9 cellular contexts compared by ENCODE assay signal in genomic region chr5:147464211-147464610, GRCh38. TPM values are rescaled to one million over a fixed set of nuclear protein-coding genes. Genes with fewer than 3 reads are reported as not detected.
DNase-seq lines count a peak whose midpoint lies in the region; ATAC-seq and TF ChIP-seq lines count a peak whose summit lies in the region.
"Had no signal": no experiment of that assay in that cellular context is flagged by ENCODE, and none has a peak within 500 bp of the region (broad histone marks: within the 10 kb centered on the region; RNA-seq: fewer than 3 reads in every experiment).

No MANE protein-coding gene starts in this region.

- H3K27ac ChIP-seq in SJCRH30 = no peak overlapping the region
- no peak overlapping the region for H3K27ac ChIP-seq in substantia nigra (ENCODE audit: low read depth, low read length, poor library complexity, severe bottlenecking)

- 74 to 82% methylated on average over 5 of the region's 5 CpGs for WGBS in lower leg skin, 2 donors

- H3K36me3 ChIP-seq in H7 (replicated peaks; ENCODE audit: control insufficient read depth, insufficient read depth, low read length) = no peaks in the 10 kb centered on the region
- H3K36me3 ChIP-seq in SJCRH30 = no peaks in the 10 kb centered on the region; the same call in 1 of the 2 replicates

- intact Hi-C loops in lower leg skin (cut with DNase I; ENCODE audit: low total_unique reads) = no loop called here

- POLR2A ChIA-PET in AG04449 (lab: Yijun Ruan, JAX) = no interaction called here

- TF ChIP-seq POLR2A in lower leg skin (IDR thresholded peaks at IDR 0.05) = no peak

- DNase-seq in AG04449 (ENCODE audit: low read depth, low spot score) (no peak), H7 (peak; percentile 36), SJCRH30 (peak; percentile 32 to 64), iPS DF 4.7 (ENCODE audit: extremely low read depth, low spot score) (peak; percentile 81), substantia nigra (lab: John Stamatoyannopoulos, UW) (no peak), lower leg skin (ENCODE audit: low spot score in 2 of 2) (no peak)
- DNase-seq: naive B cell had no signal

- H3K27me3 ChIP-seq in H7 (ENCODE audit: control insufficient read depth, insufficient read depth, low read length) (no peaks in the 10 kb centered on the region), SJCRH30 (no peaks in the 10 kb centered on the region)

- TF ChIP-seq CTCF in AG04449 (IDR thresholded peaks at IDR 0.05; ENCODE audit: insufficient read depth, low read length, missing control alignments) = peak; percentile 37
- no peak for TF ChIP-seq CTCF in lower leg skin (IDR thresholded peaks at IDR 0.05)

- H3K4me3 ChIP-seq in AG04449 (ENCODE audit: low read depth, low read length) = no peak overlapping the region
- H3K4me3 ChIP-seq in H7 (ENCODE audit: insufficient read depth, low read depth, low read length) = no peak overlapping the region
- no peak overlapping the region for H3K4me3 ChIP-seq in SJCRH30
- no peak overlapping the region for H3K4me3 ChIP-seq in lower leg skin (ENCODE audit: low read depth, poor library complexity, severe bottlenecking)

- H3K9me3 ChIP-seq in SJCRH30 (replicated peaks) = 0 out of 2 replicates have a peak, but pooled peaks cover 3% of the 10 kb centered on the region

- H3K4me1 ChIP-seq in SJCRH30 = no peaks in the 10 kb centered on the region

- CTCF ChIA-PET in AG04449 (lab: Yijun Ruan, JAX) = interaction anchor here (0.6 to 3.4 kb wide), 17 partner anchors 10 to 240 kb away, joined by 3 to 60 read pairs (median 6); no protein-coding TSS in a partner anchor

- ATAC-seq in GM21423 (IDR thresholded peaks at IDR 0.05; ENCODE audit: unreplicated experiment) (no peak), HG02973 (IDR thresholded peaks at IDR 0.05; ENCODE audit: unreplicated experiment) (no peak)

RNA-seq across cellular contexts. Expression of gene DPYSL3, which starts 45.7 kb away (rescaled TPM):
- total RNA-seq in H7 (2014; rRNA removed; shearing (Covaris generic)) = 184 and 312 TPM in 2 replicates
- total RNA-seq in SJCRH30 (2014; rRNA removed; shearing (Covaris generic)) = 42.2 and 42.7 TPM in 2 replicates
- total RNA-seq in lower leg skin = 10 to 100 TPM in 2 of 4 donors, 1 to 10 TPM in 2; 7.1 to 32.2 (median 11.0) TPM

Comparison
In these comparisons a context has a peak if more than half of its experiments do, and no peak if none do; other contexts are left out.
1. DNase-seq: peak in H7 (single experiment), SJCRH30 (2 of 2) and iPS DF 4.7 (single experiment); none in AG04449 (single experiment), substantia nigra (0 of 49) and lower leg skin (0 of 2).